ENCODE assay signal across 12 cellular contexts in the genomic region with DNA sequence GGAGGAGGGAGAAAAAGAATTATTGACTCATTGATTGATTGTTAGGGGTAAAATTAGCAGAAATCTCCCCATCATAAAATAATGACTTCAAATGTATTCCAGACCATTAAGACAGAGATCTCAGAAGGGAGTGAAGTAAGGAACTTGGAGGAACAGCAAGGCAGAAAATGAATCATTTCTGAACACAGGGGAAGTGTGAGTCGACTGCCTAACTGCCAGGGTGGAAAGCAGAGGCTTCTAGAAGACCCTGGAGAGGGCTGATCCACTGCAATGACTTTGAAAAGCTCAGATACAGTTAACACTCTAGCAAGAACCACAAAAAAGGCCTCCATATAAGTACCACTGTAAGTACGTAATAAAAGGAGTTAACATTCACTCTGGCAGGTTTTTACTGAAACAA. TPM values are rescaled to one million over a fixed set of nuclear protein-coding genes. Genes with fewer than 3 reads are reported as not detected.
DNase-seq lines count a peak whose midpoint lies in the region; ATAC-seq and TF ChIP-seq lines count a peak whose summit lies in the region.
"Had no signal": no experiment of that assay in that cellular context is flagged by ENCODE, and none has a peak within 500 bp of the region (broad histone marks: within the 10 kb centered on the region; RNA-seq: fewer than 3 reads in every experiment).

No MANE protein-coding gene starts in this region.

- H3K4me3 ChIP-seq in OCI-LY3 (ENCODE audit: low read length) (no peak overlapping the region), esophagus squamous epithelium (no peak overlapping the region)

- no peaks in the 10 kb centered on the region for H3K9me3 Mint-ChIP-seq in activated T-cell treated with anti-CD3 and anti-CD28 coated beads, Interleukin-2, amount 50 U/mL, for 24 hours

- no peak for DNase-seq in activated T-cell treated with anti-CD3 and anti-CD28 coated beads, Interleukin-2, amount 50 U/mL, for 24 hours
- DNase-seq in activated T-cell treated with anti-CD3 and anti-CD28 coated beads, Interleukin-2, amount 50 U/mL, for 1 hour = no peak
- DNase-seq in esophagus squamous epithelium (lab: John Stamatoyannopoulos, UW) (no peak), DMS153 (lab: John Stamatoyannopoulos, UW) (no peak)
- DNase-seq: ACHN; activated CD8-positive, alpha-beta memory T cell treated with anti-CD3 and anti-CD28 coated beads, Interleukin-2, amount 50 U/mL, for 4 hours; NCI-H446 treated with DMSO at 0.1 percent for 48 hours; trophoblast cell had no signal

- ATAC-seq in GM21515 (IDR thresholded peaks at IDR 0.05; ENCODE audit: unreplicated experiment) (no peak), GM18511 (IDR thresholded peaks at IDR 0.05; ENCODE audit: unreplicated experiment) (no peak)

- peak overlapping the region; percentile 80 for H3K27ac Mint-ChIP-seq in activated T-cell treated with anti-CD3 and anti-CD28 coated beads, Interleukin-2, amount 50 U/mL, for 24 hours

- H2AFZ ChIP-seq in OCI-LY3 (ENCODE audit: low read depth, low read length) = no peak overlapping the region

- no peak overlapping the region for H3K27ac ChIP-seq in OCI-LY3 (ENCODE audit: low read length)
- peak overlapping the region in 3 of 4 donors; percentile 84 to 97 (median 91) for H3K27ac ChIP-seq in esophagus squamous epithelium
- peak overlapping the region; percentile 50 for H3K27ac ChIP-seq in temporal lobe (ENCODE audit: low read depth, low read length)

- H3K79me2 ChIP-seq in OCI-LY3 (ENCODE audit: low read length) = no peaks in the 10 kb centered on the region

- H3K36me3 Mint-ChIP-seq in activated T-cell treated with anti-CD3 and anti-CD28 coated beads, Interleukin-2, amount 50 U/mL, for 24 hours (ENCODE audit: low read depth) = peaks cover 24% of the 10 kb centered on the region

- no peak overlapping the region for H3K4me3 Mint-ChIP-seq in activated T-cell treated with anti-CD3 and anti-CD28 coated beads, Interleukin-2, amount 50 U/mL, for 24 hours

- no peak for TF ChIP-seq CTCF in OCI-LY3 (IDR thresholded peaks at IDR 0.05; ENCODE audit: low read depth, low read length)
- no peak for TF ChIP-seq CTCF in esophagus squamous epithelium (IDR thresholded peaks at IDR 0.05)

- no peaks in the 10 kb centered on the region for H3K27me3 Mint-ChIP-seq in activated T-cell treated with anti-CD3 and anti-CD28 coated beads, Interleukin-2, amount 50 U/mL, for 24 hours

- intact Hi-C loops in esophagus squamous epithelium (cut with DNase I) = no loop called here

- H3K36me3 ChIP-seq in OCI-LY3 (replicated peaks; ENCODE audit: low read depth, low read length) (no peaks in the 10 kb centered on the region), esophagus squamous epithelium (peaks cover 0 to 45% (median 0%) of the 10 kb centered on the region in 3 donors)

- peak overlapping the region; percentile 20 for H3K4me2 ChIP-seq in OCI-LY3 (ENCODE audit: low read length)

- 49 to 63% methylated on average over 2 of the region's 2 CpGs for WGBS in esophagus squamous epithelium, 2 donors

- no peak overlapping the region for H3K9ac ChIP-seq in OCI-LY3 (ENCODE audit: low read length)

- TF ChIP-seq POLR2A in esophagus squamous epithelium (IDR thresholded peaks at IDR 0.05) = no peak

- H4K20me1 ChIP-seq in OCI-LY3 (ENCODE audit: insufficient read depth, low read length) = no peaks in the 10 kb centered on the region

- H3K4me1 ChIP-seq in OCI-LY3 (ENCODE audit: low read length) (peaks cover 18% of the 10 kb centered on the region), esophagus squamous epithelium (peaks cover 29 to 100% (median 62%) of the 10 kb centered on the region in 3 donors)

- peaks cover 30% of the 10 kb centered on the region for H3K4me1 Mint-ChIP-seq in activated T-cell treated with anti-CD3 and anti-CD28 coated beads, Interleukin-2, amount 50 U/mL, for 24 hours (ENCODE audit: low read depth)

- no peaks in the 10 kb centered on the region; the same call in 1 of the 2 replicates for H3K27me3 ChIP-seq in OCI-LY3 (ENCODE audit: low read depth, low read length)
- H3K27me3 ChIP-seq in esophagus squamous epithelium = no peaks in the 10 kb centered on the region

- H3K9me3 ChIP-seq in OCI-LY3 (ENCODE audit: insufficient read depth, low read length) = no peaks in the 10 kb centered on the region
- H3K9me3 ChIP-seq in esophagus squamous epithelium = no peaks in the 10 kb centered on the region

RNA-seq across cellular contexts. Expression of a gene that starts 9.7 kb away (rescaled TPM):
- total RNA-seq in esophagus squamous epithelium (100 to 1,000 TPM; 315 to 901 (median 457) TPM), temporal lobe (9.8 TPM)

RNA-seq across cellular contexts. Expression of a gene that starts 29.4 kb away (rescaled TPM):
- total RNA-seq in esophagus squamous epithelium (10 to 100 TPM; 15.7 to 31.7 (median 20.0) TPM), temporal lobe (3.2 TPM)

RNA-seq across cellular contexts. Expression of a gene that starts 37.5 kb away (rescaled TPM):
- total RNA-seq in esophagus squamous epithelium (1 to 10 TPM; 2.8 to 7.5 (median 4.8) TPM), temporal lobe (0.25 TPM)

Comparison
In these comparisons a context has a peak if more than half of its experiments do, and no peak if none do; other contexts are left out.
1. RNA of a gene that starts 9.7 kb away (total RNA-seq): 315 to 901 TPM in esophagus squamous epithelium; 9.8 TPM in temporal lobe (single experiment); every median in the first group is over 10 times any median in the second.